Comparison of ENCODE assay signal across 14 cellular contexts in the genomic region with DNA sequence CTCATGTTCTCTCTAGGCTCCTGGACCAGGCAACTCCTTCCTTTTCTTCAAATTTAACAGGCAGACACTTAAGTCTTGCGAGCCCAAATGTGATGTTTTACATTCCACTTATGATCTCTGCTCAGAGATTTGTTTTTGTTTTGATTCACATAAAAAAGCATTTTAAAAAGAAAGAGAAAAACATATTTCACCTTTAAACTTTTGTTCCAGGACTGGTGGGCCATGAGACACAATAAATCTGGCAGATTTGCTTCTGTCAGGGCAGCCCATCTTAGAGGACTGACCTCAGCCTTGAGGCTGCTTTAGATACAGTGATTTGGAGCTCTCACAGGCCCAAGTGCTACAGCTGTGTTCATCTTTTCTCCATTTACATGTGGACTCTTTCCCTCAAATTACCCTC. TPM values are rescaled to one million over a fixed set of nuclear protein-coding genes. Genes with fewer than 3 reads are reported as not detected.
DNase-seq lines count a peak whose midpoint lies in the region; ATAC-seq and TF ChIP-seq lines count a peak whose summit lies in the region.
"Had no signal": no experiment of that assay in that cellular context is flagged by ENCODE, and none has a peak within 500 bp of the region (broad histone marks: within the 10 kb centered on the region; RNA-seq: fewer than 3 reads in every experiment).

No MANE protein-coding gene starts in this region.

- peaks cover 30 to 37% (median 36%) of the 10 kb centered on the region in 3 donors for H3K4me1 Mint-ChIP-seq in T-cell

- H3K27ac Mint-ChIP-seq in T-cell: no peak overlapping the region
- H3K27ac Mint-ChIP-seq: activated CD8-positive, alpha-beta T cell treated with anti-CD3 and anti-CD28 coated beads, Interleukin-2, amount 10 ng/mL, durations not matched to agents 7 days and 5 days had no signal

- H3K9me3 ChIP-seq in adipocyte (ENCODE audit: control insufficient read depth, low read length): no peaks in the 10 kb centered on the region
- no peaks in the 10 kb centered on the region for H3K9me3 ChIP-seq in esophagus muscularis mucosa
- no peaks in the 10 kb centered on the region for H3K9me3 ChIP-seq in prostate gland
- H3K9me3 ChIP-seq in tibial artery: no peaks in the 10 kb centered on the region

- H3K27me3 ChIP-seq in adipocyte (replicated peaks; ENCODE audit: control insufficient read depth, insufficient read depth, low read length) (no peaks in the 10 kb centered on the region), esophagus muscularis mucosa (no peaks in the 10 kb centered on the region), prostate gland (replicated peaks; ENCODE audit: insufficient read depth) (no peaks in the 10 kb centered on the region), tibial artery (no peaks in the 10 kb centered on the region)

- 47% methylated on average over 1 of the region's 1 CpG for WGBS in esophagus muscularis mucosa
- WGBS in prostate gland: 52% methylated on average over 1 of the region's 1 CpG

- no peak for TF ChIP-seq CTCF in esophagus muscularis mucosa (IDR thresholded peaks at IDR 0.05)
- no peak for TF ChIP-seq CTCF in prostate gland (IDR thresholded peaks at IDR 0.05)
- TF ChIP-seq CTCF in tibial artery (IDR thresholded peaks at IDR 0.05): no peak

- H3K4me3 Mint-ChIP-seq in T-cell: no peak overlapping the region
- H3K4me3 Mint-ChIP-seq: activated CD8-positive, alpha-beta T cell treated with anti-CD3 and anti-CD28 coated beads, Interleukin-2, amount 10 ng/mL, durations not matched to agents 7 days and 5 days had no signal

- H3K27ac ChIP-seq in esophagus muscularis mucosa (replicated peaks in 1 of 4) (peak overlapping the region; percentile 93 to 96 (median 94)), prostate gland (peak overlapping the region; percentile 42 to 83), tibial artery (peak overlapping the region; percentile 96 to 97)

- no peak for ATAC-seq in T-cell (replicated peaks in 1 of 4)
- ATAC-seq: activated CD8-positive, alpha-beta T cell treated with anti-CD3 and anti-CD28 coated beads, Interleukin-2, amount 10 ng/mL, durations not matched to agents 7 days and 5 days; activated naive CD4-positive, alpha-beta T cell treated with anti-CD3 and anti-CD28 coated beads, Interleukin-2, amount 50 U/mL, for 72 hours; stimulated activated naive CD8-positive, alpha-beta T cell treated with anti-CD3 and anti-CD28 coated beads, Interleukin-15, Interleukin-2, amounts not matched to agents 100 U/mL and 50 U/mL, for 24 hours had no signal

- H3K4me3 ChIP-seq in adipocyte (ENCODE audit: low read length) (no peak overlapping the region), esophagus muscularis mucosa (peak overlapping the region in 2 of 4 donors; percentile 69 to 84), prostate gland (no peak overlapping the region), tibial artery (peak overlapping the region; percentile 74 to 87)

- no peak for TF ChIP-seq EP300 in esophagus muscularis mucosa (IDR thresholded peaks at IDR 0.05)

- H3K36me3 ChIP-seq in adipocyte (ENCODE audit: control insufficient read depth, insufficient read depth, low read length, severe bottlenecking) (peaks cover 3% of the 10 kb centered on the region), esophagus muscularis mucosa (peaks cover 0 to 38% (median 5%) of the 10 kb centered on the region in 4 donors), prostate gland (no peaks in the 10 kb centered on the region), tibial artery (peaks cover 0 to 10% (median 0%) of the 10 kb centered on the region in 3 donors)

- H3K4me1 ChIP-seq in adipocyte (ENCODE audit: control insufficient read depth, insufficient read depth, low read length): peaks cover 55% of the 10 kb centered on the region
- H3K4me1 ChIP-seq in esophagus muscularis mucosa: peaks cover 36 to 92% (median 87%) of the 10 kb centered on the region in 4 donors
- H3K4me1 ChIP-seq in prostate gland (replicated peaks): no peaks in the 10 kb centered on the region
- peaks cover 0 to 77% (median 42%) of the 10 kb centered on the region in 4 donors for H3K4me1 ChIP-seq in tibial artery

- no peaks in the 10 kb centered on the region for H3K9me3 Mint-ChIP-seq in T-cell
- H3K9me3 Mint-ChIP-seq: activated naive CD4-positive, alpha-beta T cell treated with anti-CD3 and anti-CD28 coated beads, Interleukin-2, amount 50 U/mL, for 72 hours had no signal

- CTCF ChIA-PET in T-cell (lab: Charles Lee): interaction anchor here (1.1 kb wide), 2 partner anchors 26 to 38 kb away, joined by 3 to 12 read pairs; no protein-coding TSS in a partner anchor

- intact Hi-C loops in esophagus muscularis mucosa (cut with DNase I): loop anchor here (5.0 kb wide), 1 partner anchor 173 kb away; no protein-coding TSS in a partner anchor
- intact Hi-C loops in prostate gland (cut with DNase I): no loop called here
- intact Hi-C loops in tibial artery (cut with DNase I; ENCODE audit: low total_unique reads): no loop called here

- POLR2A ChIA-PET in T-cell (lab: Charles Lee): no interaction called here

- no peak for TF ChIP-seq POLR2A in esophagus muscularis mucosa (IDR thresholded peaks at IDR 0.05; ENCODE audit: low read depth)
- TF ChIP-seq POLR2A in prostate gland (IDR thresholded peaks at IDR 0.05): no peak

- no peak overlapping the region for H3K9ac ChIP-seq in adipocyte (ENCODE audit: low read length)

- peaks cover 5% of the 10 kb centered on the region for H3K36me3 Mint-ChIP-seq in T-cell
- H3K36me3 Mint-ChIP-seq: activated naive CD4-positive, alpha-beta T cell treated with anti-CD3 and anti-CD28 coated beads, Interleukin-2, amount 50 U/mL, for 72 hours had no signal

- peak; percentile 54 for DNase-seq in adipocyte (ENCODE audit: low read depth)
- DNase-seq in esophagus muscularis mucosa (ENCODE audit: extremely low spot score): no peak
- no peak for DNase-seq in prostate gland (ENCODE audit: low spot score)
- no peak for DNase-seq in tibial artery
- DNase-seq in stimulated activated CD4-positive, alpha-beta T cell treated with anti-CD3 and anti-CD28 coated beads, Interleukin-12 subunit alpha, Interleukin-12 subunit beta, amount 100 ng/mL, for 4 hours: no peak
- DNase-seq in activated CD4-positive, CD25-positive, alpha-beta regulatory T cell treated with anti-CD3 and anti-CD28 coated beads, Interleukin-2, amount 50 U/mL, for 72 hours: no peak
- no peak for DNase-seq in T-cell
- DNase-seq: activated CD8-positive, alpha-beta T cell treated with anti-CD3 and anti-CD28 coated beads, Interleukin-2, amount 10 ng/mL, durations not matched to agents 7 days and 5 days; activated T-cell treated with anti-CD3 and anti-CD28 coated beads, Interleukin-2, amount 50 U/mL, for 48 hours; COR-L47; MV-4-11; NCI-H2029; stimulated activated naive CD8-positive, alpha-beta T cell treated with anti-CD3 and anti-CD28 coated beads, Interleukin-15, Interleukin-2, amounts not matched to agents 100 U/mL and 50 U/mL, for 24 hours had no signal

- no peaks in the 10 kb centered on the region for H3K27me3 Mint-ChIP-seq in T-cell

RNA-seq across cellular contexts. Expression of a gene that starts 52.0 kb away (rescaled TPM):
- 10 to 100 TPM; 11.2 to 16.3 (median 14.1) TPM for total RNA-seq in esophagus muscularis mucosa
- 10 to 100 TPM; 10.2 to 13.6 TPM for total RNA-seq in prostate gland
- total RNA-seq in T-cell: 10 to 100 TPM; 16.2 to 22.0 (median 18.3) TPM

Comparison
In these comparisons a context has a peak if more than half of its experiments do, and no peak if none do; other contexts are left out.
1. H3K4me3 ChIP-seq: peak in tibial artery (2 of 2); none in adipocyte (single experiment) and prostate gland (0 of 2).
2. Peak in every context shown above with its lines, with median percentiles within 50 percentile points of each other: H3K27ac ChIP-seq.